ENCODE assay signal across 9 cellular contexts in genomic region chr11:126391970-126392637, GRCh38. TPM values are rescaled to one million over a fixed set of nuclear protein-coding genes. Genes with fewer than 3 reads are reported as not detected.
A peak's percentile ranks its signal among the peaks of the same experiment; 100 is the strongest.
DNase-seq lines count a peak whose midpoint lies in the region; ATAC-seq and TF ChIP-seq lines count a peak whose summit lies in the region.
"Had no signal": no experiment of that assay in that cellular context is flagged by ENCODE, and none has a peak within 500 bp of the region (broad histone marks: within the 10 kb centered on the region; RNA-seq: fewer than 3 reads in every experiment).

No MANE protein-coding gene starts in this region.

- peaks cover 16 to 17% of the 10 kb centered on the region in 2 donors for H3K27me3 Mint-ChIP-seq in stimulated activated naive B cell treated with anti-CD40 and anti-IgM and Interleukin-4, amounts not matched to agents 10 μg/mL and 1 μg/mL and 100 μg/mL, for 72 hours
- no peaks in the 10 kb centered on the region for H3K27me3 Mint-ChIP-seq in mesothelial cell of epicardium (ENCODE audit: low read depth)

- WGBS in lower leg skin, 2 donors, result 44 to 49% methylated on average over 8 of the region's 8 CpGs

- peak overlapping the region in 1 of 2 donors; percentile 35 for H3K4me3 Mint-ChIP-seq in stimulated activated naive B cell treated with anti-CD40 and anti-IgM and Interleukin-4, amounts not matched to agents 10 μg/mL and 1 μg/mL and 100 μg/mL, for 72 hours
- H3K4me3 Mint-ChIP-seq in mesothelial cell of epicardium, result no peak overlapping the region

- intact Hi-C loops in lower leg skin (cut with DNase I; ENCODE audit: low total_unique reads), result no loop called here

- DNase-seq in DMS79 (lab: John Stamatoyannopoulos, UW) (peak; percentile 88), NCI-H69 (lab: John Stamatoyannopoulos, UW) (peak; percentile 24), fibroblast of pulmonary artery (ENCODE audit: low read depth) (peak; percentile 35), lower leg skin (ENCODE audit: low spot score in 2 of 2) (no peak), mesothelial cell of epicardium (ENCODE audit: low spot score in 2 of 2, unreplicated experiment in 2 of 2) (no peak)
- DNase-seq in stimulated activated naive B cell treated with anti-CD40 and anti-IgM and Interleukin-4, amounts not matched to agents 10 μg/mL and 1 μg/mL and 100 μg/mL, for 72 hours, result no peak
- no peak for DNase-seq in activated naive CD4-positive, alpha-beta T cell treated with Interleukin-2 at 50 U/mL for 16 hours
- DNase-seq: psoas muscle had no signal

- no peaks in the 10 kb centered on the region for H3K9me3 Mint-ChIP-seq in stimulated activated naive B cell treated with anti-CD40 and anti-IgM and Interleukin-4, amounts not matched to agents 10 μg/mL and 1 μg/mL and 100 μg/mL, for 72 hours
- H3K9me3 Mint-ChIP-seq in mesothelial cell of epicardium, result no peaks in the 10 kb centered on the region

- no peak for TF ChIP-seq POLR2A in lower leg skin (IDR thresholded peaks at IDR 0.05)

- peak; percentile 57 for ATAC-seq in GM21786 (IDR thresholded peaks at IDR 0.05; ENCODE audit: unreplicated experiment)
- ATAC-seq in stimulated activated naive B cell treated with anti-CD40 and anti-IgM and Interleukin-4, amounts not matched to agents 10 μg/mL and 1 μg/mL and 100 μg/mL, for 72 hours (replicated peaks), result peak; percentile 74 to 83

- no peak overlapping the region for H3K27ac Mint-ChIP-seq in stimulated activated naive B cell treated with anti-CD40 and anti-IgM and Interleukin-4, amounts not matched to agents 10 μg/mL and 1 μg/mL and 100 μg/mL, for 72 hours
- H3K27ac Mint-ChIP-seq in mesothelial cell of epicardium, result no peak overlapping the region

- H3K4me3 ChIP-seq in fibroblast of pulmonary artery (replicated peaks; ENCODE audit: low read depth, low read length) (no peak overlapping the region), lower leg skin (ENCODE audit: low read depth, poor library complexity, severe bottlenecking) (no peak overlapping the region)
- H3K4me3 ChIP-seq: psoas muscle had no signal

- H3K4me1 Mint-ChIP-seq in stimulated activated naive B cell treated with anti-CD40 and anti-IgM and Interleukin-4, amounts not matched to agents 10 μg/mL and 1 μg/mL and 100 μg/mL, for 72 hours, result peaks cover 11 to 22% of the 10 kb centered on the region in 2 donors
- H3K4me1 Mint-ChIP-seq in mesothelial cell of epicardium, result peaks cover 12% of the 10 kb centered on the region

- TF ChIP-seq CTCF in fibroblast of pulmonary artery (IDR thresholded peaks at IDR 0.05; ENCODE audit: low read length, missing control alignments), result peak; percentile 7
- TF ChIP-seq CTCF in lower leg skin (IDR thresholded peaks at IDR 0.05), result no peak
- no peak for TF ChIP-seq CTCF in mesothelial cell of epicardium (IDR thresholded peaks at IDR 0.05; ENCODE audit: unreplicated experiment)

- H3K36me3 Mint-ChIP-seq in stimulated activated naive B cell treated with anti-CD40 and anti-IgM and Interleukin-4, amounts not matched to agents 10 μg/mL and 1 μg/mL and 100 μg/mL, for 72 hours, result no peaks in the 10 kb centered on the region
- no peaks in the 10 kb centered on the region for H3K36me3 Mint-ChIP-seq in mesothelial cell of epicardium

RNA-seq across cellular contexts. Expression of gene ST3GAL4, which starts 36.6 kb away (rescaled TPM):
- total RNA-seq in lower leg skin, result 10 to 100 TPM; 12.6 to 27.0 (median 17.1) TPM
- 15.6 to 17.4 TPM (median 16.4 TPM) in 3 replicates for total RNA-seq in mesothelial cell of epicardium

Comparison
In these comparisons a context has a peak if more than half of its experiments do, and no peak if none do; other contexts are left out.
1. DNase-seq: peak in DMS79 (single experiment), NCI-H69 (single experiment) and fibroblast of pulmonary artery (single experiment); none in stimulated activated naive B cell treated with anti-CD40 and anti-IgM and Interleukin-4, amounts not matched to agents 10 μg/mL and 1 μg/mL and 100 μg/mL, for 72 hours (single experiment), lower leg skin (0 of 2), activated naive CD4-positive, alpha-beta T cell treated with Interleukin-2 at 50 U/mL for 16 hours (single experiment) and mesothelial cell of epicardium (0 of 2).